In genomic region chr1:9629445-9630201, GRCh38 we compare ENCODE assay signal across 9 cellular contexts. TPM values are rescaled to one million over a fixed set of nuclear protein-coding genes. Genes with fewer than 3 reads are reported as not detected.
A peak's percentile ranks its signal among the peaks of the same experiment; 100 is the strongest.
DNase-seq lines count a peak whose midpoint lies in the region; ATAC-seq lines count a peak whose summit lies in the region.
"Had no signal": no experiment of that assay in that cellular context is flagged by ENCODE, and none has a peak within 500 bp of the region (broad histone marks: within the 10 kb centered on the region; RNA-seq: fewer than 3 reads in every experiment).

No MANE protein-coding gene starts in this region.

- intact Hi-C loops in Right ventricle myocardium superior (cut with DNase I) = loop anchor here (10.0 kb wide), 1 partner anchor 235 kb away; no protein-coding TSS in a partner anchor

- DNase-seq in activated CD4-positive, alpha-beta T cell treated with anti-CD3 and anti-CD28 coated beads, Interleukin-2, amount 50 U/mL, for 1 hour = peak; percentile 62
- DNase-seq in Right ventricle myocardium superior = peak; percentile 81
- peak; percentile 78 to 80 for DNase-seq in stimulated activated CD8-positive, alpha-beta memory T cell treated with anti-CD3 and anti-CD28 coated beads, Interleukin-15, amount 100 ng/mL, for 48 hours (ENCODE audit: low read depth in 2 of 2)
- DNase-seq in NCI-H748 (lab: John Stamatoyannopoulos, UW; ENCODE audit: unreplicated experiment) = no peak
- DNase-seq in T1000 (lab: John Stamatoyannopoulos, UW) = no peak

- ATAC-seq in HG03432 (IDR thresholded peaks at IDR 0.05; ENCODE audit: unreplicated experiment) = peak; percentile 25
- ATAC-seq in Right ventricle myocardium superior (ENCODE audit: poor library complexity) = peak; percentile 59
- no peak for ATAC-seq in GM21515 (IDR thresholded peaks at IDR 0.05; ENCODE audit: unreplicated experiment)
- ATAC-seq in HG02884 (IDR thresholded peaks at IDR 0.05; ENCODE audit: unreplicated experiment) = no peak
- ATAC-seq: Panc1 had no signal

RNA-seq across cellular contexts. Expression of gene PIK3CD, which starts 21.9 kb away (rescaled TPM):
- total RNA-seq in Right ventricle myocardium superior = 3.3 TPM

RNA-seq across cellular contexts. Expression of gene TMEM201, which starts 40.9 kb away (rescaled TPM):
- 17.2 TPM for total RNA-seq in Right ventricle myocardium superior

Comparison
In these comparisons a context has a peak if more than half of its experiments do, and no peak if none do; other contexts are left out.
1. ATAC-seq: peak in HG03432 (single experiment) and Right ventricle myocardium superior (single experiment); none in GM21515 (single experiment) and HG02884 (single experiment).
2. DNase-seq: peak in activated CD4-positive, alpha-beta T cell treated with anti-CD3 and anti-CD28 coated beads, Interleukin-2, amount 50 U/mL, for 1 hour (single experiment), Right ventricle myocardium superior (single experiment) and stimulated activated CD8-positive, alpha-beta memory T cell treated with anti-CD3 and anti-CD28 coated beads, Interleukin-15, amount 100 ng/mL, for 48 hours (2 of 2); none in NCI-H748 (single experiment) and T1000 (single experiment).